In the genomic region with DNA sequence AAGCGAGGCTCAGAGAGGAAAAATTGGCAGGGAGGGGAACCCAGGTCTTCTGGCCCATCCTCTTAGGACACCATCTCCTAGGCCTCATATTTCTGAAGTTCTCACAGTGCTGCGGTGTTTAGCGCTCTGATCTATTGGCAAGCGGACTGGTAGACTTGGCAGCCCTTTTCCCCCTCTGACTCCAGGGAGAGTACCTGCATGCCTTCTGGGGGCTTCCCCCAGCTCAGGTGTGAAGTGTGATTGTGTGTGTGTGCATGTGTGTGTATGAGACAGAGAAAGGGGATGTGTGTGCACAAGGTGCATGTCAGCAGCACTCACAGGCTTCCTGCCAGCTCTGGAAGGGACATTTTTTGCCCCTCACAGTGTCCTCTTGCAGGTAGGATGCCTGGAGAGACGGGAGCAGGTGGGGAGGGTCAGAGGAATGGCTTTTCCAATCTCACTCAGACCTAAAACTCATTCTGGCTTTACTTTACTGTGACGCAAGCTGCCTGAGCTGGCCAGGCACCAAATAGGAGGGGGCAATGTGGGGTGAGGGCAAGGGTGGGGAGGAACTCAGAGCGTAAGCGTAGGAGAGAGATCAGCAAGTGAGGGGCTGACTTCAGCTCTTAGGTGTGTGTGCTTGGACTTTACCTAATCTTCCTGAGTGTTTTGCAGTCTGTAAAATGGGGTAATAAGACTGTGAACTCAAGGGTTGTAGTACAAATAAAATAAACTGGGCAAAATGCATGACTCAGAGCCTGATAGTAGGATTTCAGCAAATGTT, we compare ENCODE assay signal across 11 cellular contexts. TPM values are rescaled to one million over a fixed set of nuclear protein-coding genes. Genes with fewer than 3 reads are reported as not detected.
DNase-seq lines count a peak whose midpoint lies in the region; ATAC-seq, FAIRE-seq and TF ChIP-seq lines count a peak whose summit lies in the region.
"Had no signal": no experiment of that assay in that cellular context is flagged by ENCODE, and none has a peak within 500 bp of the region (broad histone marks: within the 10 kb centered on the region; RNA-seq: fewer than 3 reads in every experiment).

No MANE protein-coding gene starts in this region.

- H3K36me3 ChIP-seq in colonic mucosa (no peaks in the 10 kb centered on the region), pancreas (no peaks in the 10 kb centered on the region)

- peak overlapping the region; percentile 97 for H3K27ac ChIP-seq in colonic mucosa
- peak overlapping the region; percentile 49 to 89 (median 70) for H3K27ac ChIP-seq in pancreas

- H3K4me1 ChIP-seq in colonic mucosa (peaks cover 13% of the 10 kb centered on the region), pancreas (peaks cover 28 to 35% (median 35%) of the 10 kb centered on the region in 3 donors)

- no peak for FAIRE-seq in pancreas (lab: Jason Lieb, UNC)

- H3K9me3 ChIP-seq in colonic mucosa (no peaks in the 10 kb centered on the region), pancreas (no peaks in the 10 kb centered on the region)

- peak; percentile 7 to 15 (median 9) for ATAC-seq in pancreas

- intact Hi-C loops in colonic mucosa (cut with DNase I) = no loop called here
- intact Hi-C loops in pancreas (cut with DNase I) = no loop called here

- TF ChIP-seq POLR2A in NB4 (IDR thresholded peaks at IDR 0.05; ENCODE audit: extremely low read depth, insufficient read length) = no peak

- DNase-seq in NB4 (ENCODE audit: low read depth) = peak; percentile 61
- peak; percentile 78 for DNase-seq in colonic mucosa
- DNase-seq in pancreas = peak in 2 of 6 donors; percentile 51 to 57
- DNase-seq in NCI-H526 (lab: John Stamatoyannopoulos, UW) = no peak
- no peak for DNase-seq in SIG-M5 (lab: John Stamatoyannopoulos, UW)
- DNase-seq in germinal center (ENCODE audit: low spot score) = no peak
- DNase-seq: DMS79, NCI-H2227 treated with DMSO at 0.1 percent for 48 hours, SHP77 treated with DMSO at 0.1 percent for 48 hours had no signal

- 15 to 20% methylated on average over 8 of the region's 8 CpGs for WGBS in pancreas, 2 donors

- TF ChIP-seq CTCF in NB4 (IDR thresholded peaks at IDR 0.05; ENCODE audit: low read depth, low read length) (no peak), colonic mucosa (IDR thresholded peaks at IDR 0.05) (no peak), pancreas (IDR thresholded peaks at IDR 0.05) (no peak)

- H3K9ac ChIP-seq in colonic mucosa (ENCODE audit: low read depth in 2 of 2, low read length in 2 of 2) = peak overlapping the region; percentile 32 to 88

- no peak overlapping the region for H3K4me3 ChIP-seq in NB4 (ENCODE audit: low read depth, low read length)
- H3K4me3 ChIP-seq in colonic mucosa = peak overlapping the region; percentile 8
- no peak overlapping the region for H3K4me3 ChIP-seq in pancreas

- no peaks in the 10 kb centered on the region for H3K27me3 ChIP-seq in colonic mucosa
- no peaks in the 10 kb centered on the region for H3K27me3 ChIP-seq in pancreas

RNA-seq across cellular contexts. Expression of gene IL17RE, which starts 4.0 kb away (rescaled TPM):
- total RNA-seq in colonic mucosa (10 to 100 TPM; 66.4 to 71.4 TPM), pancreas (10 to 100 TPM in 3 of 6 donors, 1 to 10 TPM in 3; 6.4 to 14.1 (median 9.4) TPM)
- polyA plus RNA-seq in pancreas = 10 to 100 TPM in 1 of 2 donors, 1 to 10 TPM in 1; 8.0 to 15.6 TPM
- polyA plus RNA-seq: IgD-negative memory B cell had no signal

RNA-seq across cellular contexts. Expression of gene JAGN1, which starts 8.2 kb away (rescaled TPM):
- 10 to 100 TPM; 43.7 to 51.2 TPM for total RNA-seq in colonic mucosa
- 10 to 100 TPM; 16.3 to 24.5 (median 19.6) TPM for total RNA-seq in pancreas
- 10 to 100 TPM; 25.9 to 27.1 TPM for polyA plus RNA-seq in pancreas

RNA-seq across cellular contexts. Expression of gene IL17RC, which starts 18.2 kb away (rescaled TPM):
- total RNA-seq in colonic mucosa = 10 to 100 TPM; 21.2 to 26.8 TPM
- total RNA-seq in pancreas = 10 to 100 TPM; 11.9 to 19.8 (median 13.2) TPM
- polyA plus RNA-seq in pancreas = 10 to 100 TPM; 51.6 to 55.7 TPM

RNA-seq across cellular contexts. Expression of gene CIDEC, which starts 18.6 kb away (rescaled TPM):
- 1 to 10 TPM; 4.5 to 8.9 TPM for total RNA-seq in colonic mucosa
- total RNA-seq in pancreas = 10 to 100 TPM in 1 of 6 donors, 1 to 10 TPM in 1, under 1 TPM in 3, not detected in 1; 0.16 to 11.5 (median 0.87) TPM
- 10 to 100 TPM in 1 of 2 donors, 1 to 10 TPM in 1; 1.1 to 10.9 TPM for polyA plus RNA-seq in pancreas
- total RNA-seq: epithelial cell of proximal tubule had no signal

RNA-seq across cellular contexts. Expression of gene CRELD1, which starts 35.0 kb away (rescaled TPM):
- total RNA-seq in colonic mucosa (10 to 100 TPM; 23.3 to 40.4 TPM), pancreas (10 to 100 TPM; 11.3 to 36.6 (median 13.2) TPM)
- polyA plus RNA-seq in pancreas = 10 to 100 TPM; 34.3 to 45.9 TPM

Comparison
In these comparisons a context has a peak if more than half of its experiments do, and no peak if none do; other contexts are left out.
1. DNase-seq: peak in NB4 (single experiment) and colonic mucosa (single experiment); none in NCI-H526 (0 of 2), SIG-M5 (single experiment) and germinal center (single experiment).
2. RNA of gene IL17RE, which starts 4.0 kb away (total RNA-seq): 66.4 to 71.4 TPM in colonic mucosa; 6.4 to 14.1 TPM in pancreas; every median in the first group is over 4 times any median in the second.